In the genomic region with DNA sequence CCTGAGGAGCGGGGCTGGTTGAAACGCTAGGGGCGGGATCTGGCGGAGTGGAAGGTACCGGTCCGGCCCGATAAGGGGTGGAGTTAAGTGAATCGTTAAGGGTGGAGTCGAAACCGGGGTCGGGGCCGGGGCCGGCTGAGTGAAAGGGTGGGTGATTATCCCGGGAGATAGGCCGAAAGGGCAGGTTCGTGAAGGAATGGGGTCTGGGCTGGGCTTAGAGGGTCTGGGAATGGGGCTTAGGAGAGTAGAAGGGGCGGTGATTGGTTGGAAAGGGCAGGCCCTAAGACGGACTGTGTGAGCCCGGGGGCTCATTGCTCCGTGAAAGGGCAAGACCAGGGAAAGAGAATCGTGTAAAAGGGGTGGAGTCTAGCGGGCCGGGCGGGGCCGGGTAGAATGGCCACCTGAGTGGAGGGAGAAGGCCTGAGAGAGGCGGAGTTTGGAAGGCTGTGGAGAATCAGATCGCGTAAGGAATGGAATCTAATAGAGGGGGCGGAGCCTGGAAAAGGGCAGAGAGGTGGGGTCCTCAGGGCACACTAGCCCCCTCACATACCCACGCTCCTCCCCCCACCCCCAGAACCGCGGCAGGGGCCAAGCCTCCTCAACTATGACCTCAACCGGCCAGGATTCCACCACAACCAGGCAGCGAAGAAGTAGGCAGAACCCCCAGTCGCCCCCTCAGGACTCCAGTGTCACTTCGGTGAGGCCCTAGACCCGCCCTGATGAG, we compare ENCODE assay signal across 8 cellular contexts. TPM values are rescaled to one million over a fixed set of nuclear protein-coding genes. Genes with fewer than 3 reads are reported as not detected.
A peak's percentile ranks its signal among the peaks of the same experiment; 100 is the strongest.
DNase-seq lines count a peak whose midpoint lies in the region; ATAC-seq and TF ChIP-seq lines count a peak whose summit lies in the region.

No MANE protein-coding gene starts in this region.

- peak; percentile 39 for ATAC-seq in HG03342 (IDR thresholded peaks at IDR 0.05; ENCODE audit: unreplicated experiment)
- ATAC-seq in activated CD4-positive, alpha-beta T cell treated with anti-CD3 and anti-CD28 coated beads for 36 hours: peak; percentile 54
- ATAC-seq in lower lobe of right lung: peak; percentile 75 to 80

- CTCF ChIA-PET in activated CD4-positive, alpha-beta T cell treated with anti-CD3 and anti-CD28 coated beads for 36 hours (lab: Charles Lee): no interaction called here

- intact Hi-C loops in activated CD4-positive, alpha-beta T cell treated with anti-CD3 and anti-CD28 coated beads for 36 hours (cut with DNase I, micrococcal nuclease): loop anchor here (1.0 to 10.0 kb wide), 11 partner anchors 109 to 1147 kb away; a partner anchor contains a TSS
- intact Hi-C loops in dorsolateral prefrontal cortex (cut with DNase I) (loop anchor here (2.0 to 10.0 kb wide), 6 partner anchors 65 to 243 kb away; a partner anchor contains a TSS), lower lobe of right lung (cut with DNase I) (no loop called here)

- peak; percentile 58 for TF ChIP-seq POLR2A in GM19099 (IDR thresholded peaks at IDR 0.05; ENCODE audit: extremely low read depth, insufficient read length, low read depth)

- peak; percentile 57 for DNase-seq in NCI-H345 treated with DMSO at 0.1 percent for 48 hours (lab: John Stamatoyannopoulos, UW; ENCODE audit: unreplicated experiment)
- DNase-seq in activated CD4-positive, alpha-beta T cell treated with anti-CD3 and anti-CD28 coated beads for 36 hours: peak; percentile 80
- DNase-seq in dorsolateral prefrontal cortex: peak in 6 of 10 donors; percentile 30 to 59 (median 52)
- DNase-seq in lower lobe of right lung: peak; percentile 89
- DNase-seq in stimulated activated CD8-positive, alpha-beta memory T cell treated with anti-CD3 and anti-CD28 coated beads, Interleukin-12 subunit alpha, Interleukin-12 subunit beta, amount 100 ng/mL, for 1 hour (ENCODE audit: low read depth): peak; percentile 15

- peaks cover 3% of the 10 kb centered on the region for H3K36me3 ChIP-seq in lower lobe of right lung

- no peaks in the 10 kb centered on the region for H3K27me3 Mint-ChIP-seq in activated CD4-positive, alpha-beta T cell treated with anti-CD3 and anti-CD28 coated beads for 36 hours

- H3K4me1 ChIP-seq in lower lobe of right lung: peaks cover 5% of the 10 kb centered on the region

- peak overlapping the region; percentile 88 for H3K27ac ChIP-seq in C4-2B
- H3K27ac ChIP-seq in dorsolateral prefrontal cortex: peak overlapping the region in 54 of 59 donors; percentile 10 to 98 (median 77)
- H3K27ac ChIP-seq in lower lobe of right lung: peak overlapping the region; percentile 89

- POLR2A ChIA-PET in activated CD4-positive, alpha-beta T cell treated with anti-CD3 and anti-CD28 coated beads for 36 hours (lab: Charles Lee): interaction anchor here (1.0 to 1.4 kb wide), 3 partner anchors 65 to 281 kb away, joined by 3 to 8 read pairs (median 4); a partner anchor contains a TSS

- peaks cover 20% of the 10 kb centered on the region for H3K4me1 Mint-ChIP-seq in activated CD4-positive, alpha-beta T cell treated with anti-CD3 and anti-CD28 coated beads for 36 hours

- H3K27me3 ChIP-seq in dorsolateral prefrontal cortex (peaks cover 0 to 31% (median 0%) of the 10 kb centered on the region in 45 donors), lower lobe of right lung (ENCODE audit: low read depth) (no peaks in the 10 kb centered on the region)

- H3K36me3 Mint-ChIP-seq in activated CD4-positive, alpha-beta T cell treated with anti-CD3 and anti-CD28 coated beads for 36 hours (ENCODE audit: low read depth): peaks cover 7% of the 10 kb centered on the region

- peak overlapping the region; percentile 90 for H3K4me3 Mint-ChIP-seq in activated CD4-positive, alpha-beta T cell treated with anti-CD3 and anti-CD28 coated beads for 36 hours

- H3K27ac Mint-ChIP-seq in activated CD4-positive, alpha-beta T cell treated with anti-CD3 and anti-CD28 coated beads for 36 hours: peak overlapping the region; percentile 98

- no peak for TF ChIP-seq CTCF in C4-2B (conservative IDR thresholded peaks at IDR 0.05)
- TF ChIP-seq CTCF in dorsolateral prefrontal cortex (IDR thresholded peaks at IDR 0.05 in 54 of 56, conservative IDR thresholded peaks at IDR 0.05 in 2 of 56; ENCODE audit: low read depth in 1 of 56, partially characterized antibody in 56 of 56): peak in 1 of 56 donors; percentile 9
- TF ChIP-seq CTCF in lower lobe of right lung (IDR thresholded peaks at IDR 0.05): no peak

- H3K9me3 Mint-ChIP-seq in activated CD4-positive, alpha-beta T cell treated with anti-CD3 and anti-CD28 coated beads for 36 hours (ENCODE audit: low read depth): no peaks in the 10 kb centered on the region

- no peaks in the 10 kb centered on the region for H3K9me3 ChIP-seq in lower lobe of right lung

- H3K4me3 ChIP-seq in dorsolateral prefrontal cortex (peak overlapping the region; percentile 25 to 80 (median 68)), lower lobe of right lung (peak overlapping the region; percentile 56)

RNA-seq across cellular contexts. Expression of a gene that starts 0.4 kb away (rescaled TPM):
- total RNA-seq in activated CD4-positive, alpha-beta T cell treated with anti-CD3 and anti-CD28 coated beads for 36 hours: 10 to 100 TPM; 59.2 to 69.7 TPM
- total RNA-seq in dorsolateral prefrontal cortex (100 to 1,000 TPM in 102 of 120 experiments, 10 to 100 TPM in 18; 80.0 to 189 (median 120) TPM), lower lobe of right lung (96.1 TPM)

RNA-seq across cellular contexts. Expression of a gene that starts 15.9 kb away (rescaled TPM):
- total RNA-seq in activated CD4-positive, alpha-beta T cell treated with anti-CD3 and anti-CD28 coated beads for 36 hours: not detected
- under 1 TPM in 2 of 120 experiments, not detected in 118; 0.37 to 0.46 TPM for total RNA-seq in dorsolateral prefrontal cortex
- 1.2 TPM for total RNA-seq in lower lobe of right lung

RNA-seq across cellular contexts. Expression of a gene that starts 24.1 kb away (rescaled TPM):
- not detected for total RNA-seq in activated CD4-positive, alpha-beta T cell treated with anti-CD3 and anti-CD28 coated beads for 36 hours
- total RNA-seq in dorsolateral prefrontal cortex (1 to 10 TPM in 19 of 120 experiments, under 1 TPM in 56, not detected in 45; 0.38 to 2.0 (median 0.74) TPM), lower lobe of right lung (not detected)

RNA-seq across cellular contexts. Expression of a gene that starts 33.2 kb away (rescaled TPM):
- 1 to 10 TPM; 1.3 TPM for total RNA-seq in activated CD4-positive, alpha-beta T cell treated with anti-CD3 and anti-CD28 coated beads for 36 hours
- total RNA-seq in dorsolateral prefrontal cortex: 100 to 1,000 TPM in 119 of 120 experiments, 10 to 100 TPM in 1; 83.9 to 487 (median 302) TPM
- total RNA-seq in lower lobe of right lung: 3.0 TPM

RNA-seq across cellular contexts. Expression of a gene that starts 40.7 kb away (rescaled TPM):
- total RNA-seq in activated CD4-positive, alpha-beta T cell treated with anti-CD3 and anti-CD28 coated beads for 36 hours: not detected
- not detected for total RNA-seq in dorsolateral prefrontal cortex
- total RNA-seq in lower lobe of right lung: 0.95 TPM

Comparison
In these comparisons a context has a peak if more than half of its experiments do, and no peak if none do; other contexts are left out.
1. Peak in every context shown above with its lines: DNase-seq, ATAC-seq, H3K4me3 ChIP-seq and H3K27ac ChIP-seq.
2. DNase-seq: peak in every context shown above with its lines; median percentile 89 in lower lobe of right lung; 80 in activated CD4-positive, alpha-beta T cell treated with anti-CD3 and anti-CD28 coated beads for 36 hours; 57 in NCI-H345 treated with DMSO at 0.1 percent for 48 hours; 52 in dorsolateral prefrontal cortex; 15 in stimulated activated CD8-positive, alpha-beta memory T cell treated with anti-CD3 and anti-CD28 coated beads, Interleukin-12 subunit alpha, Interleukin-12 subunit beta, amount 100 ng/mL, for 1 hour.